ENCODE assay signal across 1 cellular context in the genomic region with DNA sequence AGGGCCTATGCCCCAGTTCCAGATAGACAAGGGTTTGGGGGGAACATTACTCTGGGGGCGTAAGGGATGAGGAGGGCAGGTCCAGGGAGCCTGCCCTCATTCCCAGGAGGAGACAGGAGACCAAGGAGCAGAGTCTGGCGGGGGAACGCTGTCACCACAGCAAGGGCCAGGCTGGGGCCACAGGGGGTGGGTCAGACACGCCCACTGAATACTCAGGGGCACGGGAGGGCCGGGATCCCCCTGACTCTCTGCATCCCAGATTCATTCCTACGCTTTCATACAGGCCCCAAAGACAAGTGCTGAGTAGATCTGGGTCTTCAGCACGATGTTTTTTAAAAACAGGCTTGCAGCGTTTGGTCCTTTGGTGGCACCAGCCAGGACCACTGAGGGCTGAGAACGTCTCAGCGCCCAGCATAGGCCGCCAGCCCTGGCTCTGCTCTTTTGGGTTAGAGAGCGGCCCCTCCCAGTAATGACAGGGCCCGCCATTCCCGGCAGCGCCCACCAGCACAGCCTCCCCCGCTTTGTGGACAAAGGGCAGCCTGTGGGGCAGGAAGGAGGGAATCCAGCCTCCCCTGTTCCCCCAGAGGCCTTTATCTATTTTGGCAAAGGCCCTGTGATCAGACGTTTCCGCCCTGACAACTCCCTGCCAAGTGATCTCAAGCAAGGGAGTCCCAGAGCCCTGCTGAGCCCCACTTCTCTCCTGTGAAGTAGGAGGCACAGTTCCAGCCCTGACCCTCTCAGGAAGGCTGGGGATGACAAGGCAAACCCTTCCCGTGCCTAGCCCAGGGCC.
TF ChIP-seq lines count a peak whose summit lies in the region.

No MANE protein-coding gene starts in this region.

TF ChIP-seq in WTC11, 78 proteins besides CTCF, POLR2A, EP300 and RAD21 (continued from another document):
- TF ChIP-seq, protein P1, sequence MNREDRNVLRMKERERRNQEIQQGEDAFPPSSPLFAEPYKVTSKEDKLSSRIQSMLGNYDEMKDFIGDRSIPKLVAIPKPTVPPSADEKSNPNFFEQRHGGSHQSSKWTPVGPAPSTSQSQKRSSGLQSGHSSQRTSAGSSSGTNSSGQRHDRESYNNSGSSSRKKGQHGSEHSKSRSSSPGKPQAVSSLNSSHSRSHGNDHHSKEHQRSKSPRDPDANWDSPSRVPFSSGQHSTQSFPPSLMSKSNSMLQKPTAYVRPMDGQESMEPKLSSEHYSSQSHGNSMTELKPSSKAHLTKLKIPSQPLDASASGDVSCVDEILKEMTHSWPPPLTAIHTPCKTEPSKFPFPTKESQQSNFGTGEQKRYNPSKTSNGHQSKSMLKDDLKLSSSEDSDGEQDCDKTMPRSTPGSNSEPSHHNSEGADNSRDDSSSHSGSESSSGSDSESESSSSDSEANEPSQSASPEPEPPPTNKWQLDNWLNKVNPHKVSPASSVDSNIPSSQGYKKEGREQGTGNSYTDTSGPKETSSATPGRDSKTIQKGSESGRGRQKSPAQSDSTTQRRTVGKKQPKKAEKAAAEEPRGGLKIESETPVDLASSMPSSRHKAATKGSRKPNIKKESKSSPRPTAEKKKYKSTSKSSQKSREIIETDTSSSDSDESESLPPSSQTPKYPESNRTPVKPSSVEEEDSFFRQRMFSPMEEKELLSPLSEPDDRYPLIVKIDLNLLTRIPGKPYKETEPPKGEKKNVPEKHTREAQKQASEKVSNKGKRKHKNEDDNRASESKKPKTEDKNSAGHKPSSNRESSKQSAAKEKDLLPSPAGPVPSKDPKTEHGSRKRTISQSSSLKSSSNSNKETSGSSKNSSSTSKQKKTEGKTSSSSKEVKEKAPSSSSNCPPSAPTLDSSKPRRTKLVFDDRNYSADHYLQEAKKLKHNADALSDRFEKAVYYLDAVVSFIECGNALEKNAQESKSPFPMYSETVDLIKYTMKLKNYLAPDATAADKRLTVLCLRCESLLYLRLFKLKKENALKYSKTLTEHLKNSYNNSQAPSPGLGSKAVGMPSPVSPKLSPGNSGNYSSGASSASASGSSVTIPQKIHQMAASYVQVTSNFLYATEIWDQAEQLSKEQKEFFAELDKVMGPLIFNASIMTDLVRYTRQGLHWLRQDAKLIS (CRISPR knock-in tag; IDR thresholded peaks at IDR 0.05; ENCODE audit: borderline replicate concordance) = no peak
- TF ChIP-seq ZNF416 (CRISPR knock-in tag; IDR thresholded peaks at IDR 0.05) = no peak
- no peak for TF ChIP-seq NFYB (CRISPR knock-in tag; conservative IDR thresholded peaks at IDR 0.05; ENCODE audit: low read depth)
- no peak for TF ChIP-seq ZNF219 (CRISPR knock-in tag; IDR thresholded peaks at IDR 0.05; ENCODE audit: borderline replicate concordance)
TF ChIP-seq in WTC11: peak in this region for 0.
